ENCODE assay signal across 10 cellular contexts in genomic region chr10:60611291-60611747, GRCh38.
DNase-seq lines count a peak whose midpoint lies in the region; ATAC-seq and TF ChIP-seq lines count a peak whose summit lies in the region.
"Had no signal": no experiment of that assay in that cellular context is flagged by ENCODE, and none has a peak within 500 bp of the region (broad histone marks: within the 10 kb centered on the region; RNA-seq: fewer than 3 reads in every experiment).

No MANE protein-coding gene starts in this region.

- H3K4me3 ChIP-seq in Panc1 (ENCODE audit: low read depth in 2 of 2, low read length in 2 of 2) (no peak overlapping the region), epithelial cell of esophagus (ENCODE audit: low read length) (no peak overlapping the region), skeletal muscle satellite cell (ENCODE audit: low read length) (no peak overlapping the region), heart left ventricle (no peak overlapping the region)
- H3K4me3 ChIP-seq: GM12878 had no signal

- H3K9ac ChIP-seq in skeletal muscle satellite cell (ENCODE audit: low read depth, low read length) = no peak overlapping the region

- peak overlapping the region; percentile 6 for H3K4me2 ChIP-seq in skeletal muscle satellite cell (ENCODE audit: low read length)

- H3K27ac ChIP-seq in Panc1 (ENCODE audit: low read length) = no peak overlapping the region
- no peak overlapping the region for H3K27ac ChIP-seq in heart left ventricle

- CTCF ChIA-PET in Panc1 (lab: Charles Lee) = no interaction called here

- TF ChIP-seq CTCF in Panc1 (IDR thresholded peaks at IDR 0.05) (no peak), epithelial cell of esophagus (IDR thresholded peaks at IDR 0.05; ENCODE audit: insufficient read depth, low read depth, low read length, missing control alignments) (peak; percentile 36), heart left ventricle (IDR thresholded peaks at IDR 0.05) (no peak)

- ATAC-seq in Panc1 (peak; percentile 78), heart left ventricle (no peak)
- ATAC-seq: GM12878 had no signal

- POLR2A ChIA-PET in Panc1 (lab: Charles Lee) = no interaction called here

- DNase-seq in GM04504 (ENCODE audit: low read depth) = peak; percentile 16
- peak; percentile 46 for DNase-seq in Panc1 (ENCODE audit: low read depth, low spot score)
- DNase-seq in epithelial cell of esophagus (ENCODE audit: low read depth) = peak; percentile 97
- no peak for DNase-seq in mucosa of gallbladder (ENCODE audit: low spot score)
- no peak for DNase-seq in NCI-H774 (lab: John Stamatoyannopoulos, UW)
- no peak for DNase-seq in NCI-H82 treated with DMSO at 0.1 percent for 48 hours (lab: John Stamatoyannopoulos, UW; ENCODE audit: unreplicated experiment)
- no peak for DNase-seq in heart left ventricle
- DNase-seq: NCI-H82 had no signal

- H3K36me3 ChIP-seq in Panc1 (ENCODE audit: control insufficient read depth, insufficient read depth, low read length) (no peaks in the 10 kb centered on the region), skeletal muscle satellite cell (ENCODE audit: insufficient read depth, low read length) (no peaks in the 10 kb centered on the region), heart left ventricle (no peaks in the 10 kb centered on the region)

- H3K27me3 ChIP-seq in Panc1 (ENCODE audit: control insufficient read depth, insufficient read depth, low read length) (no peaks in the 10 kb centered on the region; the same call in none of the 2 replicates), skeletal muscle satellite cell (ENCODE audit: control insufficient read depth, insufficient read depth, low read length) (no peaks in the 10 kb centered on the region), heart left ventricle (no peaks in the 10 kb centered on the region)

- no peaks in the 10 kb centered on the region for H3K9me3 ChIP-seq in Panc1 (ENCODE audit: control insufficient read depth, insufficient read depth, low read depth, low read length)
- H3K9me3 ChIP-seq in skeletal muscle satellite cell (replicated peaks; ENCODE audit: low read length) = no peaks in the 10 kb centered on the region
- H3K9me3 ChIP-seq in heart left ventricle = no peaks in the 10 kb centered on the region

- no TSS peak for BruUV-seq in Panc1 (replicated peaks; lab: Mats Ljungman, UMichigan)

- no peak for TF ChIP-seq POLR2A in heart left ventricle (IDR thresholded peaks at IDR 0.05)

- no peaks in the 10 kb centered on the region for H3K4me1 ChIP-seq in Panc1 (ENCODE audit: control insufficient read depth, insufficient read depth, low read length)
- H3K4me1 ChIP-seq in skeletal muscle satellite cell (ENCODE audit: control insufficient read depth, insufficient read depth, low read length) = peaks cover 10% of the 10 kb centered on the region
- peaks cover 0 to 6% (median 0%) of the 10 kb centered on the region in 12 donors for H3K4me1 ChIP-seq in heart left ventricle

- WGBS in heart left ventricle, 4 donors = 69 to 80% (median 79%) methylated on average over 5 of the region's 5 CpGs

- intact Hi-C loops in Panc1 (cut with micrococcal nuclease; ENCODE audit: unreplicated experiment) = no loop called here
- intact Hi-C loops in heart left ventricle (cut with DNase I) = loop anchor here in 1 of 10 donors (10.0 kb wide), 1 partner anchor 47 kb away; no protein-coding TSS in a partner anchor

- in situ Hi-C loops in Panc1 (cut with HindIII; ENCODE audit: low pct_unique_long_range_greater_than_20kb, low sequenced_read_pairs) = no loop called here

Comparison
In these comparisons a context has a peak if more than half of its experiments do, and no peak if none do; other contexts are left out.
1. DNase-seq: peak in GM04504 (single experiment), Panc1 (single experiment) and epithelial cell of esophagus (single experiment); none in mucosa of gallbladder (single experiment), NCI-H774 (single experiment), NCI-H82 treated with DMSO at 0.1 percent for 48 hours (single experiment) and heart left ventricle (0 of 5).